ENCODE assay signal across 9 cellular contexts in genomic region chr6:31271641-31272357, GRCh38. TPM values are rescaled to one million over a fixed set of nuclear protein-coding genes. Genes with fewer than 3 reads are reported as not detected.
DNase-seq lines count a peak whose midpoint lies in the region; ATAC-seq, FAIRE-seq and TF ChIP-seq lines count a peak whose summit lies in the region.
"Had no signal": no experiment of that assay in that cellular context is flagged by ENCODE, and none has a peak within 500 bp of the region (broad histone marks: within the 10 kb centered on the region; RNA-seq: fewer than 3 reads in every experiment).

Gene HLA-C, minus strand, starts transcription at chr6:31272092. Its CDS starts 21 bp downstream, at chr6:31272071.

- H3K27me3 ChIP-seq in BJ (ENCODE audit: control insufficient read depth, insufficient read depth, low read length) (peaks cover 5% of the 10 kb centered on the region), dorsolateral prefrontal cortex (peaks cover 0 to 4% (median 0%) of the 10 kb centered on the region in 45 donors), liver (ENCODE audit: control insufficient read depth in 4 of 4, insufficient read depth in 4 of 4, low read length in 3 of 4) (no peaks in the 10 kb centered on the region)

- peak within 1 kb of the TSS; percentile 77 for H3K4me3 ChIP-seq in BJ (ENCODE audit: low read depth, low read length)
- H3K4me3 ChIP-seq in dorsolateral prefrontal cortex: peak within 1 kb of the TSS; percentile 26 to 98 (median 71)
- peak within 1 kb of the TSS; percentile 54 to 76 (median 59) for H3K4me3 ChIP-seq in liver (ENCODE audit: low read depth in 1 of 3, low read length in 3 of 3)

- CTCF ChIA-PET in BJ (lab: Yijun Ruan, JAX): no interaction called here

- ATAC-seq in HG03457 (IDR thresholded peaks at IDR 0.05; ENCODE audit: unreplicated experiment): peak; percentile 60

- peak; percentile 95 for FAIRE-seq in GM19239 (lab: Jason Lieb, UNC)
- FAIRE-seq: islet of Langerhans had no signal

- WGBS in liver: under 1% methylated on average over 62 of the region's 62 CpGs

- H3K9ac ChIP-seq in liver (ENCODE audit: low read depth in 1 of 2, low read length in 2 of 2): peak within 1 kb of the TSS; percentile 69 to 94

- peak within 1 kb of the TSS in 49 of 59 donors; percentile 11 to 98 (median 85) for H3K27ac ChIP-seq in dorsolateral prefrontal cortex
- H3K27ac ChIP-seq in liver (ENCODE audit: low read depth in 1 of 2, low read length in 2 of 2): peak within 1 kb of the TSS; percentile 87 to 96

- H3K36me3 ChIP-seq in BJ (ENCODE audit: control insufficient read depth, insufficient read depth, low read length) (peaks cover 18% of the 10 kb centered on the region), liver (ENCODE audit: control insufficient read depth in 4 of 4, insufficient read depth in 3 of 4, low read depth in 1 of 4, low read length in 3 of 4) (peaks cover 2 to 11% (median 4%) of the 10 kb centered on the region in 4 donors)

- DNase-seq in BJ (ENCODE audit: low read depth) (peak; percentile 77), GM19239 (ENCODE audit: insufficient read length, low spot score) (peak; percentile 68), NCI-H69 (lab: John Stamatoyannopoulos, UW) (peak; percentile 91), dorsolateral prefrontal cortex (peak; percentile 53 to 96 (median 92))
- DNase-seq in activated CD4-positive, alpha-beta T cell treated with anti-CD3 and anti-CD28 coated beads, Interleukin-2, amount 50 U/mL, for 48 hours: peak; percentile 83 to 89
- DNase-seq in stimulated activated CD4-positive, alpha-beta T cell treated with anti-CD3 and anti-CD28 coated beads, Interleukin-4, amount 100 ng/mL, for 1 hour: peak; percentile 80

- TF ChIP-seq CTCF in BJ (IDR thresholded peaks at IDR 0.05; ENCODE audit: insufficient read depth, low read depth, low read length) (peak; percentile 31; the same call in 1 of the 2 replicates), dorsolateral prefrontal cortex (IDR thresholded peaks at IDR 0.05 in 54 of 56, conservative IDR thresholded peaks at IDR 0.05 in 2 of 56; ENCODE audit: low read depth in 1 of 56, partially characterized antibody in 56 of 56) (peak in 6 of 56 donors; percentile 1 to 48 (median 10)), liver (IDR thresholded peaks at IDR 0.05; ENCODE audit: low read depth, low read length, missing input control) (no peak)

- intact Hi-C loops in dorsolateral prefrontal cortex (cut with DNase I): loop anchor here (2.0 to 5.0 kb wide), 3 partner anchors 69 to 96 kb away; no protein-coding TSS in a partner anchor

- POLR2A ChIA-PET in BJ (lab: Charles Lee): no interaction called here

- H3K4me1 ChIP-seq in liver (ENCODE audit: control insufficient read depth in 4 of 4, insufficient read depth in 4 of 4, low read length in 3 of 4): peaks cover 2 to 16% (median 4%) of the 10 kb centered on the region in 4 donors

- H3K9me3 ChIP-seq in liver (ENCODE audit: control insufficient read depth in 4 of 4, low read length in 3 of 4): no peaks in the 10 kb centered on the region

- TF ChIP-seq RAD21 in liver (IDR thresholded peaks at IDR 0.05): peak in 1 of 2 donors; percentile 10

TF ChIP-seq in liver, 16 proteins besides CTCF, POLR2A, EP300 and RAD21:
- TF ChIP-seq EGR1 (IDR thresholded peaks at IDR 0.05; ENCODE audit: low read depth in 2 of 2) (no peak), REST (IDR thresholded peaks at IDR 0.05) (peak; percentile 41), ZBTB33 (IDR thresholded peaks at IDR 0.05) (no peak), ATF3 (IDR thresholded peaks at IDR 0.05) (no peak), FOXA1 (IDR thresholded peaks at IDR 0.05) (no peak), YY1 (IDR thresholded peaks at IDR 0.05) (peak; percentile 17), HNF4A (conservative IDR thresholded peaks at IDR 0.05) (peak in 1 of 2 donors; percentile 3)

RNA-seq across cellular contexts. Expression of gene HLA-C, which starts in this region (rescaled TPM):
- polyA plus RNA-seq in BJ (2011; rRNA removed) (435 and 776 TPM in 2 replicates), liver (100 to 1,000 TPM; 232 to 317 TPM)
- 75.0 and 101 TPM in 2 replicates for polyA minus RNA-seq in BJ (2011; rRNA and poly(A)+ RNA removed)
- total RNA-seq in dorsolateral prefrontal cortex (100 to 1,000 TPM in 87 of 120 experiments, 10 to 100 TPM in 33; 53.8 to 354 (median 124) TPM), liver (100 to 1,000 TPM; 249 to 292 TPM)

Comparison
In these comparisons a context has a peak if more than half of its experiments do, and no peak if none do; other contexts are left out.
1. Peak in every context shown above with its lines: DNase-seq, ATAC-seq, H3K4me3 ChIP-seq and H3K27ac ChIP-seq.